ENCODE assay signal across 14 cellular contexts in the genomic region with DNA sequence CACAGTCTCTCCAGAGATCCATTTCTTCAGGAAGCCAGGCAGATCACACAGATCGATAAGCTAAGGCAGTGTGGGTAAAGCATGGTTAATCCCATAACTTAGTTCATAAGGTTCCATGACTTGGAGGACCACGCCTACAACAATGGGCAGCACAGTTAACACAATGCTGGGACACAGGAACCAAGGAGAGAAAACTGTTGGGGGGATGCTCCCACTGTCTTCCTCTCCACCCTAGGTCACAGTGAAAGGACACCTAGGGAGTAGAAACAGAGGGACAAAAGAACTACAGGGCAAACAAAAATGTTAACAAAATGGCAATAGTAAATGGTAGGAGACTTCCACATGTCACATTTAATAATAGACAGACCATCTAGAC. TPM values are rescaled to one million over a fixed set of nuclear protein-coding genes. Genes with fewer than 3 reads are reported as not detected.
"Had no signal": no experiment of that assay in that cellular context is flagged by ENCODE, and none has a peak within 500 bp of the region (broad histone marks: within the 10 kb centered on the region; RNA-seq: fewer than 3 reads in every experiment).

No MANE protein-coding gene starts in this region.

- DNase-seq: cortex of kidney, sigmoid colon had no signal

- H3K9me3 ChIP-seq: gastrocnemius medialis, thyroid gland had no signal

- H3K27ac Mint-ChIP-seq: stimulated activated naive B cell treated with anti-CD40 and anti-IgM and Interleukin-4, amounts not matched to agents 10 μg/mL and 1 μg/mL and 100 μg/mL, for 72 hours; type B pancreatic cell had no signal

- H3K36me3 ChIP-seq: esophagus muscularis mucosa, gastrocnemius medialis, heart right ventricle, neutrophil, sigmoid colon, thyroid gland had no signal

- H3K4me1 ChIP-seq: gastrocnemius medialis, sigmoid colon, thyroid gland had no signal

- H3K27ac ChIP-seq: dorsolateral prefrontal cortex, esophagus muscularis mucosa, gastrocnemius medialis, heart right ventricle, neutrophil, sigmoid colon, skin epidermis, thyroid gland had no signal

- H3K4me3 Mint-ChIP-seq: naive thymus-derived CD8-positive, alpha-beta T cell; stimulated activated naive B cell treated with anti-CD40 and anti-IgM and Interleukin-4, amounts not matched to agents 10 μg/mL and 1 μg/mL and 100 μg/mL, for 72 hours; type B pancreatic cell had no signal

- H3K27me3 ChIP-seq: dorsolateral prefrontal cortex, gastrocnemius medialis, sigmoid colon, thyroid gland had no signal

- H3K4me3 ChIP-seq: esophagus muscularis mucosa, gastrocnemius medialis, heart right ventricle, mucosa of descending colon, sigmoid colon, skin epidermis, thyroid gland had no signal

- H3K36me3 Mint-ChIP-seq: type B pancreatic cell had no signal

RNA-seq across cellular contexts. Expression of gene SCGB2B2, which starts 36.3 kb away (rescaled TPM):
- total RNA-seq: pulmonary artery endothelial cell had no signal
- polyA plus RNA-seq: naive thymus-derived CD8-positive, alpha-beta T cell had no signal
